1 cellular context compared by ENCODE assay signal in the genomic region with DNA sequence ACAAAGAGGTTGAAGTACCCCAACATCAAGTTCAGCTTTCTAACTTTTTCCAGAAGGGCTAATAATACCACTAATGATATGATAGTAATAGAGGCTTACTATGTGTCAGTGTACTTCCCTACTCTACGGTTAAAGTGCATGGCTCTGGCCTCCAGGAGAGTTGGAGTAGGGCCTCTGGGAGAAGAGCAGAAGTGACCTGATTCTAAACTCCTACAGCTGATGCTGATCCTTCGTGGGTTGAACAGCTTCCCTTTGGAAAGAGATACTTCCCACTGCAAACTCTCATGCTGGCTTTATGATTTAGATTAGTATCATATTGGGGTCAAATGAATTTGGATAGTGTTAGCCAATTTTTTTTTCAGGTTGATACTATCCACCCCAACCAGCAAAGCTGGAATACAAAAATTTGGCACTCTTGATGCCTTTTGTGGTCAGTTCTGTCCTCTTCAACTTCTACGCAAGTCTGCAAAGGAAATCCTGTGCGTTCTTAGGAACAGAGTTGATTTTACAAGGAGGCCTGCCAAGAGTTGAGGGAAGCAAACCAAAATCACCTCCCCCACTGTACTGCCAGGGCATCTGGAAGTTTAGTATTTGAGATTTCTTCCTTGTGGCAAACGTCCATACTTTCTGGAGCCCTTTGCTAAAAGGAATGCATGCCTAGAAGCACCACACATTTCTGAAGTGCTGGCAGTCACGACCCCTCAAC.
TF ChIP-seq lines count a peak whose summit lies in the region.

No MANE protein-coding gene starts in this region.

TF ChIP-seq in IMR-90, 13 proteins besides CTCF, POLR2A, EP300 and RAD21 (continued from another document):
- TF ChIP-seq, protein P1, sequence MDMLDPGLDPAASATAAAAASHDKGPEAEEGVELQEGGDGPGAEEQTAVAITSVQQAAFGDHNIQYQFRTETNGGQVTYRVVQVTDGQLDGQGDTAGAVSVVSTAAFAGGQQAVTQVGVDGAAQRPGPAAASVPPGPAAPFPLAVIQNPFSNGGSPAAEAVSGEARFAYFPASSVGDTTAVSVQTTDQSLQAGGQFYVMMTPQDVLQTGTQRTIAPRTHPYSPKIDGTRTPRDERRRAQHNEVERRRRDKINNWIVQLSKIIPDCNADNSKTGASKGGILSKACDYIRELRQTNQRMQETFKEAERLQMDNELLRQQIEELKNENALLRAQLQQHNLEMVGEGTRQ (IDR thresholded peaks at IDR 0.05; ENCODE audit: low read depth, low read length): no peak
- TF ChIP-seq FOS (IDR thresholded peaks at IDR 0.05; ENCODE audit: low read depth, low read length) (no peak), ELK1 (IDR thresholded peaks at IDR 0.05; ENCODE audit: borderline replicate concordance, low read depth, low read length) (no peak), CEBPB (IDR thresholded peaks at IDR 0.05; ENCODE audit: low read depth, low read length) (no peak), RCOR1 (IDR thresholded peaks at IDR 0.05; ENCODE audit: insufficient replicate concordance, low read length) (no peak), SMC3 (IDR thresholded peaks at IDR 0.05; ENCODE audit: low read depth, low read length) (no peak), RFX5 (IDR thresholded peaks at IDR 0.05; ENCODE audit: low read depth, low read length) (no peak)
